15 cellular contexts compared by ENCODE assay signal in the genomic region with DNA sequence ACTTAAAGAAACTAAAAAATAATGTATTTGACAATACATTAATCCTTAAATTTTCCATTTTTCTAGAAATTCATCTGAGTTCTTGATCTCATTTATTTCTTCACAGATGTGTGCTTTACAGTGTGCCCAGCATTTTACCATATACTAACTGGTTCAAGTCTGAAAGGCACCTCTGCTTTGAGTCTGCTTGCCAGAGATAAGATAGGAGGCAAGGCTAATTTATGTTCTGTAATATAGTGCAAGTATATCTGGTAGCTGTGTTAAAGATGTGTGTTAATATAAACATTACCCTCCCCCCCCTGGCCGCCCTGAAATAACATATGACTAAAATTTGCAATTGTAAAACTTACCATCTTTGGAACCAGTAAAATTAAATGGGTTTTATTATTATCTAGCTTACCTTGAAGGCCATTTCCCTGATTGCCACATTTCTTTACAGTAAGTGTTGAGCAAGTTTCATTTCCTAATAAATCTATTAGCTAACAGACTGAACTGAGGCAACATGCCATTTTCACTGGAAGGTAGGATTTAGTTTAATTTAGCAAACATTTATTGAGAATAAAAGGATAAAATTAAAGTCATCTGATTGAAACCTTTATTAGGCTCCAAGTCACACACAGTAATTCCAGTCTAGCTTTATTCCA. TPM values are rescaled to one million over a fixed set of nuclear protein-coding genes. Genes with fewer than 3 reads are reported as not detected.
DNase-seq lines count a peak whose midpoint lies in the region; ATAC-seq and TF ChIP-seq lines count a peak whose summit lies in the region.
"Had no signal": no experiment of that assay in that cellular context is flagged by ENCODE, and none has a peak within 500 bp of the region (broad histone marks: within the 10 kb centered on the region; RNA-seq: fewer than 3 reads in every experiment).

No MANE protein-coding gene starts in this region.

- H3K27me3 ChIP-seq in ACC112 (ENCODE audit: insufficient read depth, low read length) (no peaks in the 10 kb centered on the region), PC-9 (ENCODE audit: insufficient read depth, low read depth) (no peaks in the 10 kb centered on the region), GM23338 (ENCODE audit: insufficient read depth) (no peaks in the 10 kb centered on the region), lower lobe of right lung (ENCODE audit: low read depth) (no peaks in the 10 kb centered on the region)
- H3K27me3 ChIP-seq: heart right ventricle had no signal

- H3K4me3 Mint-ChIP-seq in GM23338, result no peak overlapping the region

- H3K36me3 ChIP-seq in ACC112 (ENCODE audit: insufficient read depth, low read length) (peaks cover 11% of the 10 kb centered on the region; the same call in 1 of the 2 replicates), HEK293 (ENCODE audit: control insufficient read depth in 2 of 2, insufficient read depth in 1 of 2, low read length in 2 of 2) (peaks cover 4 to 26% of the 10 kb centered on the region in 2 experiments), PC-9 (ENCODE audit: low read depth) (no peaks in the 10 kb centered on the region; the same call in 1 of the 2 replicates), GM23338 (ENCODE audit: insufficient read depth) (no peaks in the 10 kb centered on the region), lower lobe of right lung (peaks cover 16% of the 10 kb centered on the region)

- H3K9me3 ChIP-seq in HEK293 (ENCODE audit: control insufficient read depth, insufficient read depth, low read depth, low read length) (no peaks in the 10 kb centered on the region), PC-9 (ENCODE audit: insufficient read depth, low read depth) (no peaks in the 10 kb centered on the region), lower lobe of right lung (no peaks in the 10 kb centered on the region)
- H3K9me3 ChIP-seq: heart right ventricle had no signal

- H3K4me2 ChIP-seq in PC-9 (peak overlapping the region; percentile 99), GM23338 (no peak overlapping the region)

- H3F3A ChIP-seq in PC-9 (ENCODE audit: insufficient read depth, low read depth), result no peaks in the 10 kb centered on the region
- no peaks in the 10 kb centered on the region for H3F3A ChIP-seq in GM23338 (replicated peaks; ENCODE audit: low read depth)

- no peak overlapping the region for H3K27ac Mint-ChIP-seq in GM23338

- peaks cover 5% of the 10 kb centered on the region; the same call in 2 of the 3 replicates for H3K4me1 Mint-ChIP-seq in GM23338

- POLR2A ChIA-PET in HEK293 (lab: Yijun Ruan, JAX) (interaction anchor here (0.7 kb wide), 1 partner anchor 300 kb away, joined by 4 read pairs; no protein-coding TSS in a partner anchor), PC-9 (lab: Charles Lee; ENCODE audit: unreplicated experiment) (interaction anchor here (0.6 kb wide), 1 partner anchor 678 kb away, joined by 3 read pairs; no protein-coding TSS in a partner anchor)

- H2AFZ ChIP-seq in ACC112 (ENCODE audit: low read length, unreplicated experiment) (no peak overlapping the region), PC-9 (no peak overlapping the region), GM23338 (no peak overlapping the region)

- TF ChIP-seq CTCF in HEK293 (tag by site-specific recombination; IDR thresholded peaks at IDR 0.05) (no peak), PC-9 (conservative IDR thresholded peaks at IDR 0.05) (no peak), GM23338 (conservative IDR thresholded peaks at IDR 0.05; ENCODE audit: low read depth in 2 of 2) (no peak), lower lobe of right lung (IDR thresholded peaks at IDR 0.05) (no peak)

- 0 out of 3 replicates have a peak, but pooled peaks cover 4% of the 10 kb centered on the region for H3K36me3 Mint-ChIP-seq in GM23338 (ENCODE audit: low read depth)

- no peak overlapping the region for H3K27ac ChIP-seq in ACC112 (ENCODE audit: low read depth, low read length)
- H3K27ac ChIP-seq in HEK293 (ENCODE audit: extremely low read depth, low read depth, low read length), result no peak overlapping the region
- no peak overlapping the region for H3K27ac ChIP-seq in PC-9
- no peak overlapping the region for H3K27ac ChIP-seq in GM23338 (ENCODE audit: low read depth)
- no peak overlapping the region for H3K27ac ChIP-seq in lower lobe of right lung

- H3K9me3 Mint-ChIP-seq in GM23338, result no peaks in the 10 kb centered on the region
- H3K9me3 Mint-ChIP-seq: T-cell had no signal

- H4K20me1 ChIP-seq in PC-9 (ENCODE audit: insufficient read depth), result peaks cover 4% of the 10 kb centered on the region
- peaks cover 4% of the 10 kb centered on the region for H4K20me1 ChIP-seq in GM23338 (replicated peaks; ENCODE audit: insufficient read depth)

- DNase-seq in PC-9, result no peak
- peak; percentile 21 for DNase-seq in fibroblast of gingiva (ENCODE audit: low read depth)
- DNase-seq in cerebellum (ENCODE audit: low spot score), result no peak
- no peak for DNase-seq in superior temporal gyrus (ENCODE audit: extremely low spot score)
- no peak for DNase-seq in GM23338 (ENCODE audit: low spot score)
- DNase-seq in lower lobe of right lung, result no peak
- DNase-seq: activated CD8-positive, alpha-beta memory T cell treated with anti-CD3 and anti-CD28 coated beads for 24 hours; caudate nucleus; heart right ventricle; NCI-H1105; NCI-H748 treated with DMSO at 0.1 percent for 48 hours; stimulated activated CD4-positive, alpha-beta T cell treated with anti-CD3 and anti-CD28 coated beads, Interleukin-4, amount 100 ng/mL, for 1 hour; T-cell had no signal

- no TSS peak for BruUV-seq in PC-9 (replicated peaks; lab: Mats Ljungman, UMichigan)

- H3K9me2 ChIP-seq in PC-9 (ENCODE audit: insufficient read depth), result no peaks in the 10 kb centered on the region
- no peaks in the 10 kb centered on the region for H3K9me2 ChIP-seq in GM23338 (ENCODE audit: insufficient read depth)

- CTCF ChIA-PET in HEK293 (lab: Yijun Ruan, JAX) (interaction anchor here (0.7 to 3.8 kb wide), 4 partner anchors 11 to 424 kb away, joined by 3 to 20 read pairs (median 4); a partner anchor contains a TSS), PC-9 (lab: Charles Lee) (no interaction called here)

- H3K27me3 Mint-ChIP-seq in GM23338 (ENCODE audit: insufficient read depth, low read depth, poor library complexity), result peaks cover 5% of the 10 kb centered on the region
- H3K27me3 Mint-ChIP-seq: T-cell had no signal

- 0 out of 2 replicates have a peak overlapping the region, but pooled peaks have one; percentile 86 for H3K4me3 ChIP-seq in ACC112 (ENCODE audit: low read depth, low read length)
- no peak overlapping the region for H3K4me3 ChIP-seq in HEK293 (ENCODE audit: low read depth, low read length)
- H3K4me3 ChIP-seq in PC-9, result no peak overlapping the region
- H3K4me3 ChIP-seq in GM23338, result no peak overlapping the region
- H3K4me3 ChIP-seq in lower lobe of right lung, result no peak overlapping the region

- ATAC-seq in GM23338, result no peak
- ATAC-seq in lower lobe of right lung, result no peak
- ATAC-seq: heart right ventricle, T-cell had no signal

- intact Hi-C loops in PC-9 (cut with micrococcal nuclease; ENCODE audit: unreplicated experiment), result no loop called here
- intact Hi-C loops in lower lobe of right lung (cut with DNase I), result no loop called here

- H3K4me1 ChIP-seq in ACC112 (ENCODE audit: control insufficient read depth, insufficient read depth, low read length, unreplicated experiment), result peaks cover 17% of the 10 kb centered on the region
- H3K4me1 ChIP-seq in HEK293 (ENCODE audit: control insufficient read depth, insufficient read depth, low read length), result peaks cover 17% of the 10 kb centered on the region
- peaks cover 26% of the 10 kb centered on the region for H3K4me1 ChIP-seq in PC-9 (replicated peaks; ENCODE audit: insufficient read depth)
- 0 out of 2 replicates have a peak, but pooled peaks cover 5% of the 10 kb centered on the region for H3K4me1 ChIP-seq in GM23338 (ENCODE audit: insufficient read depth)
- peaks cover 34% of the 10 kb centered on the region for H3K4me1 ChIP-seq in lower lobe of right lung

- H3K79me2 ChIP-seq in ACC112 (ENCODE audit: control insufficient read depth, insufficient read depth, low read length, unreplicated experiment) (peaks cover 51% of the 10 kb centered on the region), PC-9 (ENCODE audit: low read depth) (peaks cover 36% of the 10 kb centered on the region), GM23338 (replicated peaks; ENCODE audit: insufficient read depth) (peaks cover 23% of the 10 kb centered on the region)

TF ChIP-seq in HEK293, 187 proteins besides CTCF, POLR2A, EP300 and RAD21 (continues in another document):
- no peak for TF ChIP-seq ZNF660 (tag by site-specific recombination; IDR thresholded peaks at IDR 0.05)

TF ChIP-seq in GM23338, 12 proteins besides CTCF, POLR2A, EP300 and RAD21 (continues in another document):
- no peak for TF ChIP-seq JUNB (IDR thresholded peaks at IDR 0.05; ENCODE audit: unreplicated experiment)
- no peak for TF ChIP-seq ZNF331 (CRISPR knock-in tag; IDR thresholded peaks at IDR 0.05; ENCODE audit: low read depth)
- TF ChIP-seq EZH2 (IDR thresholded peaks at IDR 0.05; ENCODE audit: low read depth, unreplicated experiment), result no peak
- no peak for TF ChIP-seq CREB1 (CRISPR knock-in tag; IDR thresholded peaks at IDR 0.05; ENCODE audit: low read depth)
- TF ChIP-seq EZH2phosphoT487 (IDR thresholded peaks at IDR 0.05; ENCODE audit: unreplicated experiment), result no peak

RNA-seq across cellular contexts. Expression of a gene that starts 2.7 kb away (rescaled TPM):
- total RNA-seq in PC-9 (2021) (49.9 and 56.5 TPM in 2 replicates), cerebellum (39.6 TPM), lower lobe of right lung (112 TPM)
- 19.3 and 29.8 TPM in 2 replicates for total RNA-seq in GM23338 (2014; rRNA removed; shearing (Covaris generic))
- polyA plus RNA-seq in GM23338 (2016; fragmentation: Nextera tagmentation; extraction: Ambion mirVana), result 32.8 and 36.3 TPM in 2 replicates

RNA-seq across cellular contexts. Expression of a gene that starts 6.3 kb away (rescaled TPM):
- 7.0 and 8.0 TPM in 2 replicates for total RNA-seq in PC-9 (2021)
- 24.6 TPM for total RNA-seq in cerebellum
- total RNA-seq in GM23338 (2014; rRNA removed; shearing (Covaris generic)), result 10.1 and 10.5 TPM in 2 replicates
- 4.4 and 4.7 TPM in 2 replicates for polyA plus RNA-seq in GM23338 (2016; fragmentation: Nextera tagmentation; extraction: Ambion mirVana)
- total RNA-seq in lower lobe of right lung, result 16.0 TPM
